ENCODE assay signal across 9 cellular contexts in the genomic region with DNA sequence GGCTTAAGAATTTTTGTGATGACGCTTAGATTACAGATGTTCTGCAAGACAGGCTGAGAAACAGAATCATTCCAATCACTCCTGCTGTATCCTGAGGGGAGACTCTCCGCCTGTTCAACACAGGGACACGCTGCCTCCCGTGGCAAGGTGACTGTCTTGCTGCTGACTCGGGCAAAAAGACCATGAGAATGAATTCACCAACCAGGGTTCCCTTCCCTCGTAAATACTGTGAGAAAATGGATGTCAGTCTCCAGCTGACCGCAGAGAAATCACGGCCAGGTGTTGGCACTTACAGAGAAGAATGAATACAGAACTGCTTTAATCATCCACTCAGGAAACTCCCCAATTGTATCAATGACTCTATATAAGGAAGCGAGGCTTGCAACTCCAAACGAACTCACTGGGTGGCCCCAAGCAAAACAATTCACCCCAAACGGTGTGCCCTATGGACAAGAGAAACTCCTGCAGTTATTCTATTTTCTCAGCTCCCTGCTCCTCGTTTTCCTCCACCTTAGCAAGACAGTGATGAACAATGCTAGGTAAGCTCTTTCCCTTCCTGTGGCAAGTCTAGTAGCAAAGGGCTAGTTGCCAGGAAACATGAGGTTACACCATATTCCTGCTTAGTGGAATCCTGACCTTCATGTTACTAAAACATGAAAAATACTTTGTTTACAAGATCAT. TPM values are rescaled to one million over a fixed set of nuclear protein-coding genes. Genes with fewer than 3 reads are reported as not detected.
DNase-seq lines count a peak whose midpoint lies in the region; ATAC-seq and TF ChIP-seq lines count a peak whose summit lies in the region.
"Had no signal": no experiment of that assay in that cellular context is flagged by ENCODE, and none has a peak within 500 bp of the region (broad histone marks: within the 10 kb centered on the region; RNA-seq: fewer than 3 reads in every experiment).

No MANE protein-coding gene starts in this region.

- H3K27me3 Mint-ChIP-seq in CD4-positive, alpha-beta memory T cell: no peaks in the 10 kb centered on the region
- no peaks in the 10 kb centered on the region for H3K27me3 Mint-ChIP-seq in memory B cell

- no peak overlapping the region for H3K4me3 ChIP-seq in CD4-positive, alpha-beta memory T cell (ENCODE audit: low read length in 2 of 2)
- H3K4me3 ChIP-seq in MG63 (no peak overlapping the region), brain microvascular endothelial cell (ENCODE audit: low read depth, low read length) (no peak overlapping the region)
- H3K4me3 ChIP-seq: ovary had no signal

- CTCF ChIA-PET in CD4-positive, alpha-beta memory T cell (lab: Charles Lee; ENCODE audit: partially characterized antibody): no interaction called here

- peaks cover 0 to 10% of the 10 kb centered on the region in 2 donors for H3K36me3 Mint-ChIP-seq in CD4-positive, alpha-beta memory T cell
- peaks cover 13% of the 10 kb centered on the region for H3K36me3 Mint-ChIP-seq in memory B cell

- H3K4me3 Mint-ChIP-seq in CD4-positive, alpha-beta memory T cell: no peak overlapping the region
- H3K4me3 Mint-ChIP-seq in memory B cell: peak overlapping the region; percentile 78

- H3K27ac Mint-ChIP-seq in CD4-positive, alpha-beta memory T cell: peak overlapping the region in 5 of 7 donors; percentile 4 to 78 (median 39)
- peak overlapping the region; percentile 96 for H3K27ac Mint-ChIP-seq in memory B cell

- no peaks in the 10 kb centered on the region for H3K36me3 ChIP-seq in CD4-positive, alpha-beta memory T cell (ENCODE audit: insufficient read depth, low read length)
- H3K36me3 ChIP-seq in MG63 (peaks cover 3% of the 10 kb centered on the region), brain microvascular endothelial cell (replicated peaks) (no peaks in the 10 kb centered on the region)
- H3K36me3 ChIP-seq: ovary had no signal

- H3K27me3 ChIP-seq in CD4-positive, alpha-beta memory T cell (ENCODE audit: insufficient read depth, low read length): no peaks in the 10 kb centered on the region
- H3K27me3 ChIP-seq in MG63 (no peaks in the 10 kb centered on the region), brain microvascular endothelial cell (replicated peaks) (no peaks in the 10 kb centered on the region)
- H3K27me3 ChIP-seq: ovary had no signal

- peak; percentile 66 for ATAC-seq in GM19452 (IDR thresholded peaks at IDR 0.05; ENCODE audit: unreplicated experiment)
- peak; percentile 78 for ATAC-seq in memory B cell (ENCODE audit: low read depth)

- in situ Hi-C loops in brain microvascular endothelial cell (cut with HindIII; ENCODE audit: low pct_ligation_motif_present, low sequenced_read_pairs): no loop called here

- intact Hi-C loops in CD4-positive, alpha-beta memory T cell (cut with micrococcal nuclease): no loop called here

- POLR2A ChIA-PET in CD4-positive, alpha-beta memory T cell (lab: Charles Lee; ENCODE audit: partially characterized antibody): no interaction called here

- H3K4me1 Mint-ChIP-seq in CD4-positive, alpha-beta memory T cell: peaks cover 10 to 34% (median 20%) of the 10 kb centered on the region in 4 donors
- peaks cover 57% of the 10 kb centered on the region for H3K4me1 Mint-ChIP-seq in memory B cell

- DNase-seq in CD4-positive, alpha-beta memory T cell: no peak
- DNase-seq in MG63: peak; percentile 69
- no peak for DNase-seq in brain microvascular endothelial cell
- DNase-seq in memory B cell (ENCODE audit: low spot score in 2 of 2): peak; percentile 25 to 64
- no peak for DNase-seq in stimulated activated CD4-positive, alpha-beta T cell treated with anti-CD3 and anti-CD28 coated beads, Interleukin-2, amount 100 ng/mL, for 24 hours
- DNase-seq in NCI-H1930 (lab: John Stamatoyannopoulos, UW): no peak
- DNase-seq in middle frontal gyrus (ENCODE audit: extremely low spot score, low spot score): no peak

- no peaks in the 10 kb centered on the region for H3K4me1 ChIP-seq in CD4-positive, alpha-beta memory T cell (ENCODE audit: insufficient read depth, low read length)

- H3K9me3 Mint-ChIP-seq in CD4-positive, alpha-beta memory T cell: no peaks in the 10 kb centered on the region
- H3K9me3 Mint-ChIP-seq in memory B cell: no peaks in the 10 kb centered on the region

- no peaks in the 10 kb centered on the region for H3K9me3 ChIP-seq in CD4-positive, alpha-beta memory T cell (ENCODE audit: control insufficient read depth in 1 of 2, low read length in 2 of 2)
- no peaks in the 10 kb centered on the region for H3K9me3 ChIP-seq in MG63
- H3K9me3 ChIP-seq: ovary had no signal

- TF ChIP-seq CTCF in brain microvascular endothelial cell (IDR thresholded peaks at IDR 0.05; ENCODE audit: low read depth, low read length, missing control alignments): no peak

- H3K27ac ChIP-seq in CD4-positive, alpha-beta memory T cell (ENCODE audit: low read depth, low read length): no peak overlapping the region
- peak overlapping the region; percentile 93 for H3K27ac ChIP-seq in brain microvascular endothelial cell

RNA-seq across cellular contexts. Expression of a gene that starts 22.8 kb away (rescaled TPM):
- 10 to 100 TPM; 14.9 to 16.6 TPM for total RNA-seq in CD4-positive, alpha-beta memory T cell
- polyA plus RNA-seq in CD4-positive, alpha-beta memory T cell: 10 to 100 TPM in 1 of 2 donors, 1 to 10 TPM in 1; 4.4 to 10.2 TPM
- total RNA-seq in MG63 (2014; rRNA removed; shearing (Covaris generic); ENCODE audit: low replicate concordance): 23.1 and 49.1 TPM in 2 replicates

Comparison
In these comparisons a context has a peak if more than half of its experiments do, and no peak if none do; other contexts are left out.
1. DNase-seq: peak in MG63 (single experiment) and memory B cell (2 of 2); none in CD4-positive, alpha-beta memory T cell (0 of 5), brain microvascular endothelial cell (single experiment), stimulated activated CD4-positive, alpha-beta T cell treated with anti-CD3 and anti-CD28 coated beads, Interleukin-2, amount 100 ng/mL, for 24 hours (0 of 2), NCI-H1930 (0 of 2) and middle frontal gyrus (single experiment).